8 cellular contexts compared by ENCODE assay signal in the genomic region with DNA sequence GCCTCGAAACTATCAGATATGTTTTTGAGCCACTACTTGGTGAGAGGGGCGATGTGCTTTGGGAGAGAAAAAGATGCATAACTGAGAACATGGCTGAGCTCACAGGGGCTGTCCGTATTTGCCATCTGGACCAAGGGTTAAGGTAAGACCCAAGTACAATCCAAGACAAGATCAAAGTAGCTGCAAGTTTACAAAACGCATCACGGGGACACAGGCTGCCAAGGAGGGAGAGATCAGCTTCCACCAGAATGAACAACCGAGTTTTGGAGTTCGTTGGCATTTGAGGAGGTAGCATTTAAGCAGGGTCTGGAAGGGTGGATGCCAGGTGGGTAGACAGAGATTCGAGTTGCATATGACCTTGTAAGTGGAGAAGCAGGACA. TPM values are rescaled to one million over a fixed set of nuclear protein-coding genes. Genes with fewer than 3 reads are reported as not detected.
DNase-seq lines count a peak whose midpoint lies in the region; ATAC-seq and TF ChIP-seq lines count a peak whose summit lies in the region.

No MANE protein-coding gene starts in this region.

- H3K9me3 Mint-ChIP-seq in central memory CD8-positive, alpha-beta T cell = no peaks in the 10 kb centered on the region

- H3K4me1 Mint-ChIP-seq in central memory CD8-positive, alpha-beta T cell = peaks cover 52% of the 10 kb centered on the region

- H3K4me1 ChIP-seq in right atrium auricular region (peaks cover 0 to 28% of the 10 kb centered on the region in 2 donors), mucosa of rectum (ENCODE audit: control insufficient read depth in 2 of 2, insufficient read depth in 2 of 2, low read length in 2 of 2) (peaks cover 7 to 11% of the 10 kb centered on the region in 2 donors)

- H3K27ac ChIP-seq in right atrium auricular region (peak overlapping the region; percentile 97), mucosa of rectum (ENCODE audit: low read depth in 2 of 2, low read length in 2 of 2) (peak overlapping the region in 1 of 2 donors; percentile 79)

- peak overlapping the region; percentile 84 for H3K4me3 ChIP-seq in right atrium auricular region
- H3K4me3 ChIP-seq in mucosa of rectum (ENCODE audit: low read length in 2 of 2) = peak overlapping the region; percentile 79 to 80

- H3K9ac ChIP-seq in mucosa of rectum (ENCODE audit: low read depth in 1 of 2, low read length in 2 of 2) = peak overlapping the region; percentile 48 to 86

- no peaks in the 10 kb centered on the region for H3K36me3 ChIP-seq in right atrium auricular region
- H3K36me3 ChIP-seq in mucosa of rectum (ENCODE audit: control insufficient read depth in 2 of 2, insufficient read depth in 2 of 2, low read length in 2 of 2) = no peaks in the 10 kb centered on the region

- H3K27me3 ChIP-seq in right atrium auricular region (no peaks in the 10 kb centered on the region), mucosa of rectum (ENCODE audit: control insufficient read depth in 2 of 2, insufficient read depth in 2 of 2, low read length in 2 of 2) (no peaks in the 10 kb centered on the region)

- H3K27ac Mint-ChIP-seq in central memory CD8-positive, alpha-beta T cell (ENCODE audit: low read depth) = peak overlapping the region; percentile 85

- H3K27me3 Mint-ChIP-seq in central memory CD8-positive, alpha-beta T cell = no peaks in the 10 kb centered on the region

- H3K9me3 ChIP-seq in right atrium auricular region (no peaks in the 10 kb centered on the region), mucosa of rectum (ENCODE audit: control insufficient read depth in 2 of 2, low read length in 2 of 2) (no peaks in the 10 kb centered on the region)

- H3K4me3 Mint-ChIP-seq in central memory CD8-positive, alpha-beta T cell = peak overlapping the region; percentile 91

- peaks cover 32% of the 10 kb centered on the region for H3K36me3 Mint-ChIP-seq in central memory CD8-positive, alpha-beta T cell (ENCODE audit: insufficient read depth)

- TF ChIP-seq CTCF in right atrium auricular region (IDR thresholded peaks at IDR 0.05) = no peak

- DNase-seq in right atrium auricular region (ENCODE audit: low spot score) (no peak), left cardiac atrium (no peak)
- no peak for DNase-seq in central memory CD8-positive, alpha-beta T cell (ENCODE audit: low spot score in 2 of 2)

- intact Hi-C loops in left cardiac atrium (cut with DNase I) = loop anchor here (2.0 to 10.0 kb wide), 4 partner anchors 63 to 303 kb away; no protein-coding TSS in a partner anchor

- ATAC-seq in left cardiac atrium (no peak), HG02981 (IDR thresholded peaks at IDR 0.05; ENCODE audit: unreplicated experiment) (no peak), GM19351 (IDR thresholded peaks at IDR 0.05; ENCODE audit: unreplicated experiment) (no peak), HG03039 (IDR thresholded peaks at IDR 0.05; ENCODE audit: unreplicated experiment) (no peak), HG03095 (IDR thresholded peaks at IDR 0.05; ENCODE audit: unreplicated experiment) (no peak)
- no peak for ATAC-seq in central memory CD8-positive, alpha-beta T cell (replicated peaks; ENCODE audit: extremely low read depth, poor library complexity, severe bottlenecking)

RNA-seq across cellular contexts. Expression of a gene that starts 2.2 kb away (rescaled TPM):
- total RNA-seq in right atrium auricular region = 10 to 100 TPM; 12.5 to 18.1 TPM
- total RNA-seq in left cardiac atrium = 10 to 100 TPM; 26.2 to 33.7 TPM

RNA-seq across cellular contexts. Expression of a gene that starts 12.9 kb away (rescaled TPM):
- total RNA-seq in right atrium auricular region (10 to 100 TPM; 20.0 to 31.1 TPM), left cardiac atrium (10 to 100 TPM; 40.9 to 58.6 TPM)
